ENCODE assay signal across 12 cellular contexts in the genomic region with DNA sequence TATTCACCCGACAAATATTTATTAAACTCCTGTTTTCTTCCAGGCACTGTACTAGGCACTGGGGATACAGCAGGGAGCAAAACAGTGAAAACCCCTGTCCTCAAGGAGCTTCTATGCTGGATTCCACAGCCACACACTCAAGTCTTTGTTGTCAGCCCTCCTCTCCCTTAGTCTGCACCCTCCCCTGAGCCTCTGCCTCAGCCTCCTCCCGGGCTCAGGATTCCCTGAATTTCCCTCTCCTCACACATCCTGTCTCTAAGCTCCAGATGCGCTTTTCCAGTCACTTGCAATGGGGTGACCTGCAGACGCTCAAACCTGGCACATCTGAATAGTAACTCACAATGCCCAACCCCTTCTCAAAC.
"Had no signal": no experiment of that assay in that cellular context is flagged by ENCODE, and none has a peak within 500 bp of the region (broad histone marks: within the 10 kb centered on the region; RNA-seq: fewer than 3 reads in every experiment).

No MANE protein-coding gene starts in this region.

- H3K4me3 ChIP-seq: esophagus squamous epithelium, upper lobe of left lung had no signal

- H3K9me3 Mint-ChIP-seq: memory B cell; naive thymus-derived CD4-positive, alpha-beta T cell; stimulated activated naive B cell treated with anti-CD40 and anti-IgM and Interleukin-4, amounts not matched to agents 10 μg/mL and 1 μg/mL and 100 μg/mL, for 72 hours; T-helper 2 cell treated with Interferon-gamma antibody and Interleukin-4, amounts not matched to agents 5 μg/mL and 100 μg/mL, for 36 hours; WTC11 had no signal

- DNase-seq: activated CD4-positive, alpha-beta T cell treated with anti-CD3 and anti-CD28 coated beads for 36 hours; activated CD4-positive, alpha-beta T cell treated with anti-CD3 and anti-CD28 coated beads, Interleukin-2, amount 50 U/mL, for 48 hours; activated naive CD4-positive, alpha-beta T cell treated with Interleukin-2 at 50 U/mL for 16 hours; dermis blood vessel endothelial cell; effector memory CD4-positive, alpha-beta T cell; esophagus squamous epithelium; naive thymus-derived CD4-positive, alpha-beta T cell; stimulated activated naive B cell treated with anti-CD40 and anti-IgM and Interleukin-4, amounts not matched to agents 10 μg/mL and 1 μg/mL and 100 μg/mL, for 72 hours; upper lobe of left lung had no signal

- H3K4me3 Mint-ChIP-seq: activated CD4-positive, alpha-beta T cell treated with anti-CD3 and anti-CD28 coated beads for 36 hours; memory B cell; naive thymus-derived CD4-positive, alpha-beta T cell; stimulated activated naive B cell treated with anti-CD40 and anti-IgM and Interleukin-4, amounts not matched to agents 10 μg/mL and 1 μg/mL and 100 μg/mL, for 72 hours; T-helper 2 cell treated with Interferon-gamma antibody and Interleukin-4, amounts not matched to agents 5 μg/mL and 100 μg/mL, for 36 hours; WTC11 had no signal

- ATAC-seq: activated CD4-positive, alpha-beta T cell treated with anti-CD3 and anti-CD28 coated beads for 36 hours; naive thymus-derived CD4-positive, alpha-beta T cell; stimulated activated naive B cell treated with anti-CD40 and anti-IgM and Interleukin-4, amounts not matched to agents 10 μg/mL and 1 μg/mL and 100 μg/mL, for 72 hours had no signal

- H3K4me1 Mint-ChIP-seq: activated CD4-positive, alpha-beta T cell treated with anti-CD3 and anti-CD28 coated beads for 36 hours; stimulated activated naive B cell treated with anti-CD40 and anti-IgM and Interleukin-4, amounts not matched to agents 10 μg/mL and 1 μg/mL and 100 μg/mL, for 72 hours had no signal

- H3K9me3 ChIP-seq: esophagus squamous epithelium, upper lobe of left lung had no signal

- H3K27ac Mint-ChIP-seq: activated CD4-positive, alpha-beta T cell treated with anti-CD3 and anti-CD28 coated beads for 36 hours; memory B cell; naive thymus-derived CD4-positive, alpha-beta T cell; stimulated activated naive B cell treated with anti-CD40 and anti-IgM and Interleukin-4, amounts not matched to agents 10 μg/mL and 1 μg/mL and 100 μg/mL, for 72 hours; T-helper 2 cell treated with Interferon-gamma antibody and Interleukin-4, amounts not matched to agents 5 μg/mL and 100 μg/mL, for 36 hours; WTC11 had no signal

- H3K36me3 Mint-ChIP-seq: memory B cell; stimulated activated naive B cell treated with anti-CD40 and anti-IgM and Interleukin-4, amounts not matched to agents 10 μg/mL and 1 μg/mL and 100 μg/mL, for 72 hours; WTC11 had no signal

- H3K27me3 ChIP-seq: upper lobe of left lung had no signal

- H3K36me3 ChIP-seq: esophagus squamous epithelium, upper lobe of left lung had no signal
